Comparison of ENCODE assay signal across 16 cellular contexts in the genomic region with DNA sequence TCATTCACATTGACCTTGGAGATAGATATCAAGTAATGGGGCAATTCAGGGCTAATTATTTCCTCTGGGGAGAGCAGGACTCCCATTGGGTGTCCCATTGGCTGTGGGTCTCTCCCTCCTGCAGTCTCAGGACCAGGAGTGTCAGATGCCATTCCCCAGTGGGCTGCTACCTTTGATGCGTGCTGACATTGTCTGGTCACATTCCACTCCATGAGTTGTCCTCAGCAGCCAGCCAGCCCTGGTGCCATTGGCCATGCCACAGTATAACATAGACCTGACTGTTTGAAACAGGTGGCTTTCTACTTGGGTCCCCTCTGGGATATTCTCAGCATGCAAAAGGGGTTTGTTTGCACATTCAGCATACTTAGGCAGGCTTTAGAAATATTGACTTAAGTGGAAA.
DNase-seq lines count a peak whose midpoint lies in the region; ATAC-seq and TF ChIP-seq lines count a peak whose summit lies in the region.
"Had no signal": no experiment of that assay in that cellular context is flagged by ENCODE, and none has a peak within 500 bp of the region (broad histone marks: within the 10 kb centered on the region; RNA-seq: fewer than 3 reads in every experiment).

No MANE protein-coding gene starts in this region.

- no peaks in the 10 kb centered on the region for H3K9me3 ChIP-seq in mucosa of descending colon
- H3K9me3 ChIP-seq: BE2C, HAP-1 had no signal

- peaks cover 3 to 14% of the 10 kb centered on the region in 2 donors for H3K36me3 Mint-ChIP-seq in activated T-cell treated with anti-CD3 and anti-CD28 coated beads, Interleukin-2, amount 50 U/mL, for 72 hours (ENCODE audit: insufficient read depth in 2 of 2)
- peaks cover 2% of the 10 kb centered on the region for H3K36me3 Mint-ChIP-seq in activated T-cell treated with anti-CD3 and anti-CD28 coated beads, Interleukin-2, amount 50 U/mL, for 4 hours (ENCODE audit: insufficient read depth)
- peaks cover 21% of the 10 kb centered on the region for H3K36me3 Mint-ChIP-seq in activated naive CD8-positive, alpha-beta T cell treated with anti-CD3 and anti-CD28 coated beads, Interleukin-2, amount 10 ng/mL, durations not matched to agents 7 days and 5 days
- no peaks in the 10 kb centered on the region for H3K36me3 Mint-ChIP-seq in MCF 10A (ENCODE audit: insufficient read depth, unreplicated experiment)

- no peaks in the 10 kb centered on the region for H3K4me1 ChIP-seq in mucosa of descending colon (ENCODE audit: low read depth)
- H3K4me1 ChIP-seq: HAP-1 had no signal

- H3K4me1 Mint-ChIP-seq in activated T-cell treated with anti-CD3 and anti-CD28 coated beads, Interleukin-2, amount 50 U/mL, for 72 hours (ENCODE audit: low read depth) = peaks cover 48% of the 10 kb centered on the region
- H3K4me1 Mint-ChIP-seq in activated T-cell treated with anti-CD3 and anti-CD28 coated beads, Interleukin-2, amount 50 U/mL, for 4 hours (ENCODE audit: low read depth) = peaks cover 6% of the 10 kb centered on the region
- peaks cover 26% of the 10 kb centered on the region for H3K4me1 Mint-ChIP-seq in activated naive CD8-positive, alpha-beta T cell treated with anti-CD3 and anti-CD28 coated beads, Interleukin-2, amount 10 ng/mL, durations not matched to agents 7 days and 5 days
- no peaks in the 10 kb centered on the region for H3K4me1 Mint-ChIP-seq in MCF 10A (ENCODE audit: insufficient read depth, unreplicated experiment)

- intact Hi-C loops in mucosa of descending colon (cut with DNase I, micrococcal nuclease) (loop anchor here in 1 of 2 donors (10.0 kb wide), 1 partner anchor 247 kb away; no protein-coding TSS in a partner anchor), MCF 10A (cut with micrococcal nuclease) (no loop called here)

- H3K4me3 Mint-ChIP-seq in activated T-cell treated with anti-CD3 and anti-CD28 coated beads, Interleukin-2, amount 50 U/mL, for 72 hours = peak overlapping the region in 1 of 2 donors; percentile 20
- H3K4me3 Mint-ChIP-seq in activated T-cell treated with anti-CD3 and anti-CD28 coated beads, Interleukin-2, amount 50 U/mL, for 4 hours = no peak overlapping the region
- no peak overlapping the region for H3K4me3 Mint-ChIP-seq in activated naive CD8-positive, alpha-beta T cell treated with anti-CD3 and anti-CD28 coated beads, Interleukin-2, amount 10 ng/mL, durations not matched to agents 7 days and 5 days
- no peak overlapping the region for H3K4me3 Mint-ChIP-seq in MCF 10A (ENCODE audit: unreplicated experiment)
- H3K4me3 Mint-ChIP-seq: CD8-positive, alpha-beta memory T cell had no signal

- BruUV-seq in MCF 10A (replicated peaks; lab: Mats Ljungman, UMichigan) = no TSS peak

- no peaks in the 10 kb centered on the region for H3K27me3 Mint-ChIP-seq in activated T-cell treated with anti-CD3 and anti-CD28 coated beads, Interleukin-2, amount 50 U/mL, for 72 hours (ENCODE audit: low read depth)
- no peaks in the 10 kb centered on the region for H3K27me3 Mint-ChIP-seq in activated T-cell treated with anti-CD3 and anti-CD28 coated beads, Interleukin-2, amount 50 U/mL, for 4 hours (ENCODE audit: low read depth)
- H3K27me3 Mint-ChIP-seq in activated naive CD8-positive, alpha-beta T cell treated with anti-CD3 and anti-CD28 coated beads, Interleukin-2, amount 10 ng/mL, durations not matched to agents 7 days and 5 days = no peaks in the 10 kb centered on the region
- H3K27me3 Mint-ChIP-seq in MCF 10A (ENCODE audit: insufficient read depth, unreplicated experiment) = no peaks in the 10 kb centered on the region
- H3K27me3 Mint-ChIP-seq: CD4-positive, CD25-positive, alpha-beta regulatory T cell had no signal

- DNase-seq in activated T-cell treated with anti-CD3 and anti-CD28 coated beads, Interleukin-2, amount 50 U/mL, for 72 hours = no peak
- no peak for DNase-seq in activated T-cell treated with anti-CD3 and anti-CD28 coated beads, Interleukin-2, amount 50 U/mL, for 4 hours
- DNase-seq in NCI-H146 (lab: John Stamatoyannopoulos, UW) (peak; percentile 82), NCI-H146 treated with DMSO at 0.1 percent for 48 hours (lab: John Stamatoyannopoulos, UW; ENCODE audit: unreplicated experiment) (peak; percentile 83), HT-29 (ENCODE audit: low spot score) (no peak), mucosa of descending colon (no peak), MCF 10A (ENCODE audit: unreplicated experiment) (no peak)
- DNase-seq in activated naive CD8-positive, alpha-beta T cell treated with anti-CD3 and anti-CD28 coated beads, Interleukin-2, amount 10 ng/mL, durations not matched to agents 7 days and 5 days = no peak
- DNase-seq: ACHN, BE2C, COR-L47, DMS 273 treated with DMSO at 0.1 percent for 48 hours, GM23248 had no signal

- no peak overlapping the region for H3K4me3 ChIP-seq in mucosa of descending colon
- H3K4me3 ChIP-seq: GM23248, HAP-1 had no signal

- peaks cover 2% of the 10 kb centered on the region in 2 donors for H3K9me3 Mint-ChIP-seq in activated T-cell treated with anti-CD3 and anti-CD28 coated beads, Interleukin-2, amount 50 U/mL, for 72 hours
- H3K9me3 Mint-ChIP-seq in activated T-cell treated with anti-CD3 and anti-CD28 coated beads, Interleukin-2, amount 50 U/mL, for 4 hours = no peaks in the 10 kb centered on the region
- peaks cover 9% of the 10 kb centered on the region for H3K9me3 Mint-ChIP-seq in activated naive CD8-positive, alpha-beta T cell treated with anti-CD3 and anti-CD28 coated beads, Interleukin-2, amount 10 ng/mL, durations not matched to agents 7 days and 5 days
- no peaks in the 10 kb centered on the region for H3K9me3 Mint-ChIP-seq in MCF 10A (ENCODE audit: unreplicated experiment)

- peak overlapping the region; percentile 7 for H3K27ac Mint-ChIP-seq in activated T-cell treated with anti-CD3 and anti-CD28 coated beads, Interleukin-2, amount 50 U/mL, for 72 hours
- H3K27ac Mint-ChIP-seq in activated naive CD8-positive, alpha-beta T cell treated with anti-CD3 and anti-CD28 coated beads, Interleukin-2, amount 10 ng/mL, durations not matched to agents 7 days and 5 days = peak overlapping the region; percentile 86
- H3K27ac Mint-ChIP-seq in MCF 10A (ENCODE audit: low read depth, unreplicated experiment) = no peak overlapping the region

- POLR2A ChIA-PET in activated naive CD8-positive, alpha-beta T cell treated with anti-CD3 and anti-CD28 coated beads, Interleukin-2, amount 10 ng/mL, durations not matched to agents 7 days and 5 days (lab: Charles Lee) = interaction anchor here (1.0 kb wide), 1 partner anchor 37 kb away, joined by 8 read pairs; no protein-coding TSS in a partner anchor
- POLR2A ChIA-PET in MCF 10A (lab: Yijun Ruan, JAX) = interaction anchor here (0.6 kb wide), 1 partner anchor 41 kb away, joined by 3 read pairs; no protein-coding TSS in a partner anchor

- no peak for TF ChIP-seq CTCF in mucosa of descending colon (IDR thresholded peaks at IDR 0.05)
- no peak for TF ChIP-seq CTCF in MCF 10A (IDR thresholded peaks at IDR 0.05; ENCODE audit: unreplicated experiment)

- no peaks in the 10 kb centered on the region for H3K36me3 ChIP-seq in mucosa of descending colon (ENCODE audit: low read depth)
- H3K36me3 ChIP-seq: BE2C, HAP-1 had no signal

- CTCF ChIA-PET in MCF 10A (lab: Yijun Ruan, JAX) = no interaction called here

- ATAC-seq in activated T-cell treated with anti-CD3 and anti-CD28 coated beads, Interleukin-2, amount 50 U/mL, for 72 hours (replicated peaks in 1 of 2) = no peak
- ATAC-seq in activated T-cell treated with anti-CD3 and anti-CD28 coated beads, Interleukin-2, amount 50 U/mL, for 4 hours = no peak
- no peak for ATAC-seq in activated naive CD8-positive, alpha-beta T cell treated with anti-CD3 and anti-CD28 coated beads, Interleukin-2, amount 10 ng/mL, durations not matched to agents 7 days and 5 days (ENCODE audit: low read depth)
- no peak for ATAC-seq in mucosa of descending colon

Comparison
In these comparisons a context has a peak if more than half of its experiments do, and no peak if none do; other contexts are left out.
1. DNase-seq: peak in NCI-H146 (single experiment) and NCI-H146 treated with DMSO at 0.1 percent for 48 hours (single experiment); none in activated T-cell treated with anti-CD3 and anti-CD28 coated beads, Interleukin-2, amount 50 U/mL, for 72 hours (0 of 2), activated T-cell treated with anti-CD3 and anti-CD28 coated beads, Interleukin-2, amount 50 U/mL, for 4 hours (single experiment), activated naive CD8-positive, alpha-beta T cell treated with anti-CD3 and anti-CD28 coated beads, Interleukin-2, amount 10 ng/mL, durations not matched to agents 7 days and 5 days (single experiment), HT-29 (single experiment), mucosa of descending colon (0 of 3) and MCF 10A (single experiment).